Comparison of ENCODE assay signal across 17 cellular contexts in genomic region chr9:100277166-100277979, GRCh38.
DNase-seq lines count a peak whose midpoint lies in the region; ATAC-seq and TF ChIP-seq lines count a peak whose summit lies in the region.
"Had no signal": no experiment of that assay in that cellular context is flagged by ENCODE, and none has a peak within 500 bp of the region (broad histone marks: within the 10 kb centered on the region; RNA-seq: fewer than 3 reads in every experiment).

No MANE protein-coding gene starts in this region.

- CTCF ChIA-PET in RWPE1 (lab: Yijun Ruan, JAX): interaction anchor here (0.6 to 1.2 kb wide), 2 partner anchors 1046 to 1068 kb away, joined by 3 to 4 read pairs; no protein-coding TSS in a partner anchor

- peaks cover 41 to 66% of the 10 kb centered on the region in 2 donors for H3K36me3 Mint-ChIP-seq in stimulated activated naive B cell treated with anti-CD40 and anti-IgM and Interleukin-4, amounts not matched to agents 10 μg/mL and 1 μg/mL and 100 μg/mL, for 72 hours
- H3K36me3 Mint-ChIP-seq in endothelial cell (ENCODE audit: low read depth, unreplicated experiment): peaks cover 14% of the 10 kb centered on the region

- POLR2A ChIA-PET in RWPE1 (lab: Yijun Ruan, JAX; ENCODE audit: low non-redundant PET): no interaction called here

- peaks cover 12 to 21% of the 10 kb centered on the region in 2 donors for H3K4me1 Mint-ChIP-seq in stimulated activated naive B cell treated with anti-CD40 and anti-IgM and Interleukin-4, amounts not matched to agents 10 μg/mL and 1 μg/mL and 100 μg/mL, for 72 hours
- H3K4me1 Mint-ChIP-seq in endothelial cell (ENCODE audit: unreplicated experiment): no peaks in the 10 kb centered on the region

- peak overlapping the region in 1 of 2 donors; percentile 12 for H3K4me3 Mint-ChIP-seq in stimulated activated naive B cell treated with anti-CD40 and anti-IgM and Interleukin-4, amounts not matched to agents 10 μg/mL and 1 μg/mL and 100 μg/mL, for 72 hours
- H3K4me3 Mint-ChIP-seq in endothelial cell (ENCODE audit: unreplicated experiment): no peak overlapping the region

- ATAC-seq in stimulated activated naive B cell treated with anti-CD40 and anti-IgM and Interleukin-4, amounts not matched to agents 10 μg/mL and 1 μg/mL and 100 μg/mL, for 72 hours (replicated peaks): peak; percentile 74
- ATAC-seq in GM21723 (IDR thresholded peaks at IDR 0.05; ENCODE audit: unreplicated experiment): no peak

- H3K9me3 Mint-ChIP-seq in stimulated activated naive B cell treated with anti-CD40 and anti-IgM and Interleukin-4, amounts not matched to agents 10 μg/mL and 1 μg/mL and 100 μg/mL, for 72 hours: peaks cover 0 to 8% of the 10 kb centered on the region in 2 donors
- H3K9me3 Mint-ChIP-seq in endothelial cell (ENCODE audit: unreplicated experiment): no peaks in the 10 kb centered on the region

- peak overlapping the region; percentile 86 for H3K27ac Mint-ChIP-seq in stimulated activated naive B cell treated with anti-CD40 and anti-IgM and Interleukin-4, amounts not matched to agents 10 μg/mL and 1 μg/mL and 100 μg/mL, for 72 hours
- H3K27ac Mint-ChIP-seq in endothelial cell (ENCODE audit: unreplicated experiment): no peak overlapping the region

- no peaks in the 10 kb centered on the region for H3K27me3 Mint-ChIP-seq in stimulated activated naive B cell treated with anti-CD40 and anti-IgM and Interleukin-4, amounts not matched to agents 10 μg/mL and 1 μg/mL and 100 μg/mL, for 72 hours
- H3K27me3 Mint-ChIP-seq in endothelial cell (ENCODE audit: unreplicated experiment): no peaks in the 10 kb centered on the region

- no peak overlapping the region for H3K27ac ChIP-seq in RWPE1
- H3K27ac ChIP-seq: ovary, thyroid gland had no signal

- TF ChIP-seq CTCF in RWPE1 (conservative IDR thresholded peaks at IDR 0.05; ENCODE audit: low read depth) (no peak), endothelial cell (IDR thresholded peaks at IDR 0.05; ENCODE audit: unreplicated experiment) (no peak)

- DNase-seq in NCI-H446 (lab: John Stamatoyannopoulos, UW) (peak; percentile 2 to 14), NCI-H446 treated with DMSO at 0.1 percent for 48 hours (lab: John Stamatoyannopoulos, UW) (no peak), RWPE1 (ENCODE audit: low spot score) (peak; percentile 21), fibroblast of the conjunctiva (ENCODE audit: low read depth) (peak; percentile 8), endothelial cell (ENCODE audit: low spot score) (no peak)
- no peak for DNase-seq in stimulated activated naive B cell treated with anti-CD40 and anti-IgM and Interleukin-4, amounts not matched to agents 10 μg/mL and 1 μg/mL and 100 μg/mL, for 72 hours
- no peak for DNase-seq in stimulated activated CD4-positive, alpha-beta T cell treated with anti-CD3 and anti-CD28 coated beads, Interleukin-1b, Interleukin-23, amount 100 ng/mL, for 48 hours
- DNase-seq: 8988T; activated CD4-positive, alpha-beta T cell treated with anti-CD3 and anti-CD28 coated beads, Interleukin-2, amount 50 U/mL, for 48 hours; NCI-H1105 treated with DMSO at 0.1 percent for 48 hours; NCI-H69; ovary; Right ventricle myocardium superior; stimulated activated CD4-positive, alpha-beta T cell treated with anti-CD3 and anti-CD28 coated beads, Interleukin-12 subunit alpha, Interleukin-12 subunit beta, amount 100 ng/mL, for 4 hours; T-helper 9 cell; thyroid gland had no signal

Comparison
In these comparisons a context has a peak if more than half of its experiments do, and no peak if none do; other contexts are left out.
1. DNase-seq: peak in NCI-H446 (2 of 2), RWPE1 (single experiment) and fibroblast of the conjunctiva (single experiment); none in NCI-H446 treated with DMSO at 0.1 percent for 48 hours (single experiment), stimulated activated naive B cell treated with anti-CD40 and anti-IgM and Interleukin-4, amounts not matched to agents 10 μg/mL and 1 μg/mL and 100 μg/mL, for 72 hours (single experiment), stimulated activated CD4-positive, alpha-beta T cell treated with anti-CD3 and anti-CD28 coated beads, Interleukin-1b, Interleukin-23, amount 100 ng/mL, for 48 hours (single experiment) and endothelial cell (single experiment).